In the genomic region with DNA sequence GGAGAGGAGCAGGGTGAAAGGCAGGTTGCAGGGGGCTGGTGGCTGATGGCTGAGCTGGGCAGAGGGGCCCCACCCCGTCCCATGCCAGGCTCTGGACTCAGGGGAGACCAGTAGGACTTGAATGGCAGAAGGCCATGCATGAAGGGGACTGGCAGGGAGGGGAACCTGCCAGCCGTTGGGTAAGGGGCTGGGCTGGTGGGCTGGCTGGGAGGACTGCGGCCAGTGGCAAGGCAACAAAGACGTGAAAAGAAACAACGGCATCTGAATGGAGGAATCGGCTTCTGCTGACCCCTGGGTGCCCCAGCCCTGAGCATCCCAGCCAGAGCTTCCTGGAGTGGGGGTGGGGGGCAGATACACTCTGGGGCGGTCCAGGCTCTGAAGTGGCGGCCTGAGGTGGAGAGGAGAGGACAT, we compare ENCODE assay signal across 14 cellular contexts. TPM values are rescaled to one million over a fixed set of nuclear protein-coding genes. Genes with fewer than 3 reads are reported as not detected.
DNase-seq lines count a peak whose midpoint lies in the region; ATAC-seq and TF ChIP-seq lines count a peak whose summit lies in the region.
"Had no signal": no experiment of that assay in that cellular context is flagged by ENCODE, and none has a peak within 500 bp of the region (broad histone marks: within the 10 kb centered on the region; RNA-seq: fewer than 3 reads in every experiment).

No MANE protein-coding gene starts in this region.

- CTCF ChIA-PET in CD8-positive, alpha-beta memory T cell (lab: Charles Lee), result interaction anchor here (0.9 kb wide), 1 partner anchor 10 kb away, joined by 3 read pairs; no protein-coding TSS in a partner anchor

- H3K23ac ChIP-seq in neuronal stem cell (ENCODE audit: low read depth, low read length, poor library complexity), result peak overlapping the region; percentile 52

- H3K4me3 Mint-ChIP-seq in CD8-positive, alpha-beta memory T cell, result no peak overlapping the region
- H3K4me3 Mint-ChIP-seq: IgD-negative memory B cell; naive thymus-derived CD4-positive, alpha-beta T cell; stimulated activated naive CD8-positive, alpha-beta T cell treated with anti-CD3 and anti-CD28 coated beads, Interleukin-15, Interleukin-2, amounts not matched to agents 100 ng/mL and 50 ng/mL, for 24 hours had no signal

- whole genome bisulfite sequencing in neuronal stem cell (ENCODE audit: extremely low coverage in 2 of 2, insufficient read length in 2 of 2, insufficient replicate concordance in 1 of 2), 2 donors, result no CpG with 5 or more reads among the region's 8 CpGs

- peaks cover 0 to 22% (median 0%) of the 10 kb centered on the region in 3 donors for H3K36me3 Mint-ChIP-seq in CD8-positive, alpha-beta memory T cell

- peak overlapping the region; percentile 62 for H2BK5ac ChIP-seq in neuronal stem cell (ENCODE audit: low read length)

- H3K27me3 Mint-ChIP-seq in CD8-positive, alpha-beta memory T cell, result no peaks in the 10 kb centered on the region
- H3K27me3 Mint-ChIP-seq: IgD-negative memory B cell; naive thymus-derived CD4-positive, alpha-beta T cell; stimulated activated naive CD8-positive, alpha-beta T cell treated with anti-CD3 and anti-CD28 coated beads, Interleukin-15, Interleukin-2, amounts not matched to agents 100 ng/mL and 50 ng/mL, for 24 hours had no signal

- H3K4ac ChIP-seq in neuronal stem cell (ENCODE audit: low read length), result peak overlapping the region; percentile 5

- H3K27me3 ChIP-seq in CD8-positive, alpha-beta memory T cell (ENCODE audit: insufficient read depth, low read length, poor library complexity, severe bottlenecking), result no peaks in the 10 kb centered on the region
- H3K27me3 ChIP-seq in iPS-15b (ENCODE audit: control insufficient read depth, insufficient read depth, low read length), result no peaks in the 10 kb centered on the region
- no peaks in the 10 kb centered on the region for H3K27me3 ChIP-seq in neuronal stem cell (ENCODE audit: control insufficient read depth in 3 of 3, insufficient read depth in 3 of 3, low read depth in 1 of 3, low read length in 3 of 3)
- H3K27me3 ChIP-seq in gastrocnemius medialis, result no peaks in the 10 kb centered on the region

- H3K9me3 Mint-ChIP-seq in CD8-positive, alpha-beta memory T cell, result no peaks in the 10 kb centered on the region
- H3K9me3 Mint-ChIP-seq: IgD-negative memory B cell; naive thymus-derived CD4-positive, alpha-beta T cell; stimulated activated naive CD8-positive, alpha-beta T cell treated with anti-CD3 and anti-CD28 coated beads, Interleukin-15, Interleukin-2, amounts not matched to agents 100 ng/mL and 50 ng/mL, for 24 hours had no signal

- peak overlapping the region; percentile 85 for H4K91ac ChIP-seq in neuronal stem cell (ENCODE audit: low read depth, low read length, poor library complexity)

- peak overlapping the region; percentile 73 for H2BK120ac ChIP-seq in neuronal stem cell (ENCODE audit: low read depth, low read length)

- peak overlapping the region; percentile 94 for H2AK5ac ChIP-seq in neuronal stem cell (ENCODE audit: low read depth, low read length)

- TF ChIP-seq POLR2A in gastrocnemius medialis (IDR thresholded peaks at IDR 0.05), result no peak

- H3K9ac ChIP-seq in iPS-15b (ENCODE audit: low read depth, low read length) (no peak overlapping the region), neuronal stem cell (ENCODE audit: low read depth, low read length, poor library complexity) (peak overlapping the region; percentile 83)

- H4K8ac ChIP-seq in neuronal stem cell (ENCODE audit: low read depth, low read length), result no peak overlapping the region

- H3K4me2 ChIP-seq in neuronal stem cell (ENCODE audit: insufficient read depth, low read length, poor library complexity, severe bottlenecking), result peak overlapping the region; percentile 72

- H3K27ac ChIP-seq in CD8-positive, alpha-beta memory T cell (ENCODE audit: low read depth, low read length), result peak overlapping the region; percentile 54
- H3K27ac ChIP-seq in neuronal stem cell (replicated peaks; ENCODE audit: low read length) (peak overlapping the region; percentile 59), gastrocnemius medialis (no peak overlapping the region)

- DNase-seq in CD8-positive, alpha-beta memory T cell, result no peak
- DNase-seq in neuronal stem cell (ENCODE audit: low spot score) (no peak), KG1 (lab: John Stamatoyannopoulos, UW) (no peak), posterior vena cava (ENCODE audit: low spot score) (no peak), gastrocnemius medialis (no peak)
- DNase-seq in activated naive CD4-positive, alpha-beta T cell treated with anti-CD3 and anti-CD28 coated beads, Interleukin-2, amount 50 U/mL, for 16 hours, result no peak
- DNase-seq: activated gamma-delta T cell treated with Interleukin-2 at 50 U/mL for 16 hours; effector memory CD4-positive, alpha-beta T cell; naive thymus-derived CD4-positive, alpha-beta T cell; NCI-H226 had no signal

- H3K9me3 ChIP-seq in CD8-positive, alpha-beta memory T cell (ENCODE audit: low read length), result no peaks in the 10 kb centered on the region
- no peaks in the 10 kb centered on the region for H3K9me3 ChIP-seq in iPS-15b (ENCODE audit: control insufficient read depth, insufficient read depth, low read length)
- no peaks in the 10 kb centered on the region for H3K9me3 ChIP-seq in neuronal stem cell (replicated peaks in 1 of 2; ENCODE audit: control insufficient read depth in 2 of 2, insufficient read depth in 1 of 2, low read depth in 1 of 2, low read length in 2 of 2)
- no peaks in the 10 kb centered on the region for H3K9me3 ChIP-seq in gastrocnemius medialis

- no peaks in the 10 kb centered on the region for H3K4me1 ChIP-seq in CD8-positive, alpha-beta memory T cell (ENCODE audit: insufficient read depth, low read length)
- peaks cover 9% of the 10 kb centered on the region for H3K4me1 ChIP-seq in iPS-15b (ENCODE audit: control insufficient read depth, insufficient read depth, low read length)
- peaks cover 41 to 45% of the 10 kb centered on the region in 2 donors for H3K4me1 ChIP-seq in neuronal stem cell (ENCODE audit: control insufficient read depth in 2 of 2, insufficient read depth in 1 of 2, low read depth in 1 of 2, low read length in 2 of 2)
- H3K4me1 ChIP-seq in gastrocnemius medialis, result no peaks in the 10 kb centered on the region

- peaks cover 0 to 13% (median 4%) of the 10 kb centered on the region in 3 donors for H3K4me1 Mint-ChIP-seq in CD8-positive, alpha-beta memory T cell

- H2BK15ac ChIP-seq in neuronal stem cell (ENCODE audit: low read length), result peak overlapping the region; percentile 94

- H3K27ac Mint-ChIP-seq in CD8-positive, alpha-beta memory T cell, result peak overlapping the region in 2 of 8 donors; percentile 79 to 90
- H3K27ac Mint-ChIP-seq: IgD-negative memory B cell; stimulated activated naive CD8-positive, alpha-beta T cell treated with anti-CD3 and anti-CD28 coated beads, Interleukin-15, Interleukin-2, amounts not matched to agents 100 ng/mL and 50 ng/mL, for 24 hours had no signal

- H2AFZ ChIP-seq in neuronal stem cell (ENCODE audit: low read length), result peak overlapping the region; percentile 80

- intact Hi-C loops in posterior vena cava (cut with DNase I), result loop anchor here in 1 of 2 donors (1.0 kb wide), 1 partner anchor 41 kb away; no protein-coding TSS in a partner anchor
- intact Hi-C loops in gastrocnemius medialis (cut with DNase I; ENCODE audit: low total_unique reads), result no loop called here

- in situ Hi-C loops in gastrocnemius medialis (cut with MboI; ENCODE audit: low sequenced_read_pairs in 4 of 4), result no loop called here

- H3K18ac ChIP-seq in neuronal stem cell (ENCODE audit: low read length), result peak overlapping the region; percentile 98

- peak; percentile 3; the same call in 2 of the 3 replicates for ATAC-seq in SK-N-SH treated with all-trans-retinoic acid at 6 μM for 48 hours
- no peak for ATAC-seq in gastrocnemius medialis

- peak overlapping the region; percentile 59 for H3K14ac ChIP-seq in neuronal stem cell (ENCODE audit: low read length)

- peak overlapping the region; percentile 96 for H2BK12ac ChIP-seq in neuronal stem cell (ENCODE audit: low read length)

- H3K4me3 ChIP-seq in CD8-positive, alpha-beta memory T cell (ENCODE audit: low read length), result no peak overlapping the region
- H3K4me3 ChIP-seq in iPS-15b (ENCODE audit: low read depth, low read length) (peak overlapping the region; percentile 31), neuronal stem cell (ENCODE audit: low read length in 2 of 2) (peak overlapping the region; percentile 59 to 79), gastrocnemius medialis (no peak overlapping the region)

- no peak for TF ChIP-seq CTCF in gastrocnemius medialis (IDR thresholded peaks at IDR 0.05 in 4 of 5, conservative IDR thresholded peaks at IDR 0.05 in 1 of 5)

- POLR2A ChIA-PET in CD8-positive, alpha-beta memory T cell (lab: Charles Lee), result no interaction called here

- no peaks in the 10 kb centered on the region for H3K36me3 ChIP-seq in CD8-positive, alpha-beta memory T cell (ENCODE audit: insufficient read depth, low read length)
- no peaks in the 10 kb centered on the region for H3K36me3 ChIP-seq in iPS-15b (ENCODE audit: control insufficient read depth, insufficient read depth, low read length)
- peaks cover 0 to 7% of the 10 kb centered on the region in 2 donors for H3K36me3 ChIP-seq in neuronal stem cell (replicated peaks in 1 of 2; ENCODE audit: control insufficient read depth in 2 of 2, insufficient read depth in 2 of 2, low read length in 2 of 2)
- no peaks in the 10 kb centered on the region for H3K36me3 ChIP-seq in gastrocnemius medialis

- no peaks in the 10 kb centered on the region for H3K79me1 ChIP-seq in neuronal stem cell (ENCODE audit: low read depth, low read length)

TF ChIP-seq in SK-N-SH treated with all-trans-retinoic acid at 6 μM for 48 hours, 23 proteins besides CTCF, POLR2A, EP300 and RAD21 (continues in another document):
- no peak for TF ChIP-seq SNAI2 (CRISPR knock-in tag; IDR thresholded peaks at IDR 0.05)

RNA-seq across cellular contexts. Expression of a gene that starts 11.6 kb away (rescaled TPM):
- total RNA-seq in CD8-positive, alpha-beta memory T cell, result 10 to 100 TPM; 21.2 to 21.4 TPM
- 9.7 TPM for polyA plus RNA-seq in CD8-positive, alpha-beta memory T cell
- 0.85 TPM for polyA plus RNA-seq in neuronal stem cell (2013, experiment 1 of 2)
- 1.1 TPM for polyA plus RNA-seq in neuronal stem cell (2013, experiment 2 of 2)
- total RNA-seq in posterior vena cava (1 to 10 TPM; 6.8 to 8.7 TPM), gastrocnemius medialis (10 to 100 TPM in 1 of 4 donors, 1 to 10 TPM in 3; 5.1 to 11.2 (median 7.7) TPM)

RNA-seq across cellular contexts. Expression of a gene that starts 16.9 kb away (rescaled TPM):
- total RNA-seq in CD8-positive, alpha-beta memory T cell, result 1 to 10 TPM; 7.0 TPM
- 1.0 TPM for polyA plus RNA-seq in CD8-positive, alpha-beta memory T cell
- polyA plus RNA-seq in neuronal stem cell (2013, experiment 1 of 2), result 1.3 TPM
- polyA plus RNA-seq in neuronal stem cell (2013, experiment 2 of 2), result 1.3 TPM
- total RNA-seq in posterior vena cava (1 to 10 TPM; 7.2 to 9.4 TPM), gastrocnemius medialis (1 to 10 TPM; 1.4 to 6.8 (median 2.0) TPM)

RNA-seq across cellular contexts. Expression of a gene that starts 20.8 kb away (rescaled TPM):
- total RNA-seq in CD8-positive, alpha-beta memory T cell, result 100 to 1,000 TPM; 133 to 140 TPM
- 133 TPM for polyA plus RNA-seq in CD8-positive, alpha-beta memory T cell
- polyA plus RNA-seq in neuronal stem cell (2013, experiment 1 of 2), result 37.2 TPM
- polyA plus RNA-seq in neuronal stem cell (2013, experiment 2 of 2), result 38.6 TPM
- total RNA-seq in posterior vena cava (10 to 100 TPM; 58.4 to 72.6 TPM), gastrocnemius medialis (10 to 100 TPM; 54.1 to 64.9 (median 59.3) TPM)

RNA-seq across cellular contexts. Expression of a gene that starts 53.7 kb away (rescaled TPM):
- total RNA-seq in CD8-positive, alpha-beta memory T cell, result 10 to 100 TPM; 56.6 to 60.8 TPM
- 81.8 TPM for polyA plus RNA-seq in CD8-positive, alpha-beta memory T cell
- 3.5 TPM for polyA plus RNA-seq in neuronal stem cell (2013, experiment 1 of 2)
- 3.7 TPM for polyA plus RNA-seq in neuronal stem cell (2013, experiment 2 of 2)
- total RNA-seq in posterior vena cava, result 10 to 100 TPM; 21.1 to 28.8 TPM
- total RNA-seq in gastrocnemius medialis, result 1 to 10 TPM in 3 of 4 donors, under 1 TPM in 1; 0.97 to 5.2 (median 3.5) TPM

Comparison
In these comparisons a context has a peak if more than half of its experiments do, and no peak if none do; other contexts are left out.
1. H3K27ac ChIP-seq: peak in CD8-positive, alpha-beta memory T cell (single experiment) and neuronal stem cell (single experiment); none in gastrocnemius medialis (0 of 4).
2. H3K4me3 ChIP-seq: peak in iPS-15b (single experiment) and neuronal stem cell (2 of 2); none in CD8-positive, alpha-beta memory T cell (single experiment) and gastrocnemius medialis (0 of 4).